Comparison of ENCODE assay signal across 16 cellular contexts in genomic region chr10:11224792-11225448, GRCh38.
A peak's percentile ranks its signal among the peaks of the same experiment; 100 is the strongest.
DNase-seq lines count a peak whose midpoint lies in the region; TF ChIP-seq lines count a peak whose summit lies in the region.
"Had no signal": no experiment of that assay in that cellular context is flagged by ENCODE, and none has a peak within 500 bp of the region (broad histone marks: within the 10 kb centered on the region; RNA-seq: fewer than 3 reads in every experiment).

No MANE protein-coding gene starts in this region.

- peak overlapping the region; percentile 49 for H3K18ac ChIP-seq in neuronal stem cell (ENCODE audit: low read length)

- no peak overlapping the region for H3K23ac ChIP-seq in neuronal stem cell (ENCODE audit: low read depth, low read length, poor library complexity)

- no peak overlapping the region for H3K27ac ChIP-seq in neuronal stem cell (replicated peaks; ENCODE audit: low read length)
- H3K27ac ChIP-seq: ascending aorta, tibial artery had no signal

- no peak overlapping the region for H2BK5ac ChIP-seq in neuronal stem cell (ENCODE audit: low read length)

- no peak overlapping the region for H2AFZ ChIP-seq in neuronal stem cell (ENCODE audit: low read length)

- no peak overlapping the region for H3K4me3 Mint-ChIP-seq in activated CD4-positive, alpha-beta T cell treated with anti-CD3 and anti-CD28 coated beads, Interleukin-2, amount 10 ng/mL, durations not matched to agents 7 days and 5 days
- H3K4me3 Mint-ChIP-seq in dendritic cell treated with granulocyte-macrophage colony-stimulating factor and Interleukin-4, amounts not matched to agents 40 ng/mL and 50 ng/mL, for 4 days: no peak overlapping the region
- H3K4me3 Mint-ChIP-seq in mesothelial cell of epicardium: no peak overlapping the region

- H3K4ac ChIP-seq in neuronal stem cell (ENCODE audit: low read length): no peak overlapping the region

- H3K4me1 Mint-ChIP-seq in activated CD4-positive, alpha-beta T cell treated with anti-CD3 and anti-CD28 coated beads, Interleukin-2, amount 10 ng/mL, durations not matched to agents 7 days and 5 days: peaks cover 88% of the 10 kb centered on the region
- H3K4me1 Mint-ChIP-seq in dendritic cell treated with granulocyte-macrophage colony-stimulating factor and Interleukin-4, amounts not matched to agents 40 ng/mL and 50 ng/mL, for 4 days (ENCODE audit: low read depth): peaks cover 48% of the 10 kb centered on the region
- no peaks in the 10 kb centered on the region for H3K4me1 Mint-ChIP-seq in mesothelial cell of epicardium

- whole genome bisulfite sequencing in neuronal stem cell (ENCODE audit: extremely low coverage in 2 of 2, insufficient read length in 2 of 2, insufficient replicate concordance in 1 of 2), 2 donors: no CpG with 5 or more reads among the region's 12 CpGs

- H4K91ac ChIP-seq in neuronal stem cell (ENCODE audit: low read depth, low read length, poor library complexity): no peak overlapping the region

- H3K27me3 ChIP-seq in neuronal stem cell (ENCODE audit: control insufficient read depth in 3 of 3, insufficient read depth in 3 of 3, low read depth in 1 of 3, low read length in 3 of 3): no peaks in the 10 kb centered on the region
- H3K27me3 ChIP-seq: ascending aorta, tibial artery had no signal

- H3K36me3 ChIP-seq in neuronal stem cell (replicated peaks in 1 of 2; ENCODE audit: control insufficient read depth in 2 of 2, insufficient read depth in 2 of 2, low read length in 2 of 2): no peaks in the 10 kb centered on the region
- H3K36me3 ChIP-seq: ascending aorta had no signal

- H3K4me2 ChIP-seq in neuronal stem cell (ENCODE audit: insufficient read depth, low read length, poor library complexity, severe bottlenecking): no peak overlapping the region

- no peak overlapping the region for H3K9ac ChIP-seq in neuronal stem cell (ENCODE audit: low read depth, low read length, poor library complexity)

- H3K9me3 Mint-ChIP-seq in activated CD4-positive, alpha-beta T cell treated with anti-CD3 and anti-CD28 coated beads, Interleukin-2, amount 10 ng/mL, durations not matched to agents 7 days and 5 days: no peaks in the 10 kb centered on the region
- H3K9me3 Mint-ChIP-seq in dendritic cell treated with granulocyte-macrophage colony-stimulating factor and Interleukin-4, amounts not matched to agents 40 ng/mL and 50 ng/mL, for 4 days: no peaks in the 10 kb centered on the region
- H3K9me3 Mint-ChIP-seq in mesothelial cell of epicardium: no peaks in the 10 kb centered on the region

- intact Hi-C loops in dendritic cell treated with granulocyte-macrophage colony-stimulating factor and Interleukin-4, amounts not matched to agents 40 ng/mL and 50 ng/mL, for 4 days (cut with micrococcal nuclease): no loop called here

- no peak overlapping the region for H2BK15ac ChIP-seq in neuronal stem cell (ENCODE audit: low read length)

- CTCF ChIA-PET in activated CD4-positive, alpha-beta T cell treated with anti-CD3 and anti-CD28 coated beads, Interleukin-2, amount 10 ng/mL, durations not matched to agents 7 days and 5 days (lab: Charles Lee): interaction anchor here (0.9 to 2.6 kb wide), 5 partner anchors 7 to 98 kb away, joined by 3 to 18 read pairs (median 7); no protein-coding TSS in a partner anchor

- H3K27ac Mint-ChIP-seq in activated CD4-positive, alpha-beta T cell treated with anti-CD3 and anti-CD28 coated beads, Interleukin-2, amount 10 ng/mL, durations not matched to agents 7 days and 5 days: peak overlapping the region; percentile 89
- peak overlapping the region; percentile 52 for H3K27ac Mint-ChIP-seq in dendritic cell treated with granulocyte-macrophage colony-stimulating factor and Interleukin-4, amounts not matched to agents 40 ng/mL and 50 ng/mL, for 4 days
- no peak overlapping the region for H3K27ac Mint-ChIP-seq in mesothelial cell of epicardium
- H3K27ac Mint-ChIP-seq: progenitor cell of endocrine pancreas had no signal

- POLR2A ChIA-PET in activated CD4-positive, alpha-beta T cell treated with anti-CD3 and anti-CD28 coated beads, Interleukin-2, amount 10 ng/mL, durations not matched to agents 7 days and 5 days (lab: Charles Lee): no interaction called here

- H3K9me3 ChIP-seq in neuronal stem cell (replicated peaks in 1 of 2; ENCODE audit: control insufficient read depth in 2 of 2, insufficient read depth in 1 of 2, low read depth in 1 of 2, low read length in 2 of 2): no peaks in the 10 kb centered on the region
- H3K9me3 ChIP-seq: ascending aorta, Caco-2, tibial artery had no signal

- peaks cover 2% of the 10 kb centered on the region for H3K79me1 ChIP-seq in neuronal stem cell (ENCODE audit: low read depth, low read length)

- no peak overlapping the region for H3K14ac ChIP-seq in neuronal stem cell (ENCODE audit: low read length)

- no peak for TF ChIP-seq CTCF in mesothelial cell of epicardium (IDR thresholded peaks at IDR 0.05; ENCODE audit: unreplicated experiment)

- H3K36me3 Mint-ChIP-seq in activated CD4-positive, alpha-beta T cell treated with anti-CD3 and anti-CD28 coated beads, Interleukin-2, amount 10 ng/mL, durations not matched to agents 7 days and 5 days (ENCODE audit: low read depth): peaks cover 89% of the 10 kb centered on the region
- peaks cover 83% of the 10 kb centered on the region for H3K36me3 Mint-ChIP-seq in dendritic cell treated with granulocyte-macrophage colony-stimulating factor and Interleukin-4, amounts not matched to agents 40 ng/mL and 50 ng/mL, for 4 days (ENCODE audit: low read depth)
- no peaks in the 10 kb centered on the region for H3K36me3 Mint-ChIP-seq in mesothelial cell of epicardium

- peaks cover 6 to 12% of the 10 kb centered on the region in 2 donors for H3K4me1 ChIP-seq in neuronal stem cell (ENCODE audit: control insufficient read depth in 2 of 2, insufficient read depth in 1 of 2, low read depth in 1 of 2, low read length in 2 of 2)
- H3K4me1 ChIP-seq: ascending aorta, Caco-2 had no signal

- no peak overlapping the region for H2AK5ac ChIP-seq in neuronal stem cell (ENCODE audit: low read depth, low read length)

- no peak for DNase-seq in activated CD4-positive, alpha-beta T cell treated with anti-CD3 and anti-CD28 coated beads, Interleukin-2, amount 10 ng/mL, durations not matched to agents 7 days and 5 days
- DNase-seq in activated CD4-positive, alpha-beta T cell treated with anti-CD3 and anti-CD28 coated beads, Interleukin-2, amount 50 U/mL, for 48 hours: no peak
- peak; percentile 17 for DNase-seq in NCI-H748 treated with DMSO at 0.1 percent for 48 hours (lab: John Stamatoyannopoulos, UW)
- DNase-seq in neuronal stem cell (ENCODE audit: low spot score): no peak
- DNase-seq in mesothelial cell of epicardium (ENCODE audit: low spot score in 2 of 2, unreplicated experiment in 2 of 2): no peak
- no peak for DNase-seq in NCI-H2081 (lab: John Stamatoyannopoulos, UW)
- DNase-seq in NOMO-1 (lab: John Stamatoyannopoulos, UW; ENCODE audit: unreplicated experiment in 2 of 2): no peak
- DNase-seq: activated T-cell treated with anti-CD3 and anti-CD28 coated beads for 4 hours, Caco-2, dorsolateral prefrontal cortex, NCI-H446, PC-3, tibial artery had no signal

- no peak overlapping the region for H3K4me3 ChIP-seq in neuronal stem cell (ENCODE audit: low read length in 2 of 2)
- H3K4me3 ChIP-seq: ascending aorta, dorsolateral prefrontal cortex, tibial artery had no signal

- no peak overlapping the region for H4K8ac ChIP-seq in neuronal stem cell (ENCODE audit: low read depth, low read length)

- H3K27me3 Mint-ChIP-seq in activated CD4-positive, alpha-beta T cell treated with anti-CD3 and anti-CD28 coated beads, Interleukin-2, amount 10 ng/mL, durations not matched to agents 7 days and 5 days: no peaks in the 10 kb centered on the region
- no peaks in the 10 kb centered on the region for H3K27me3 Mint-ChIP-seq in dendritic cell treated with granulocyte-macrophage colony-stimulating factor and Interleukin-4, amounts not matched to agents 40 ng/mL and 50 ng/mL, for 4 days
- peaks cover 30% of the 10 kb centered on the region for H3K27me3 Mint-ChIP-seq in mesothelial cell of epicardium (ENCODE audit: low read depth)

- no peak overlapping the region for H2BK12ac ChIP-seq in neuronal stem cell (ENCODE audit: low read length)

- no peak overlapping the region for H2BK120ac ChIP-seq in neuronal stem cell (ENCODE audit: low read depth, low read length)
